ENCODE assay signal across 30 cellular contexts in the genomic region with DNA sequence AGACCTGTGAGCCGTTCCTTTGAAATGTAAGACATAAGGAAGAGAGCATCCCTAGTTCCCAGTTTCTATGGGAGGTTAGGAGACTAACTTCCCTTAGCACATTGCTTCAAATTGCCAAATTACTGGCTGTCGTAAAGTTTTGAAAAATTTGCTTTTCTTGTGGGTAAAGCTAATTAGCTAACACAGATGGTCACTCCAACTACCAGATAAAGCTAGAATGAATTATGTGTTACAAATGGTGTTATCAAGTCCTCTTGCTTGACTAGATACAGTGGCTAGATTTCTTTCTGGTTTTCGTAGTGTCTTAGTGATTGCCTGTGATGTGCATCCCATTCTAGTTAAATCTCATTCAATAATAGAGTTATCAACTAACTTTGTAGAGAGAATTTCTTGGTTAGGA.
"Had no signal": no experiment of that assay in that cellular context is flagged by ENCODE, and none has a peak within 500 bp of the region (broad histone marks: within the 10 kb centered on the region; RNA-seq: fewer than 3 reads in every experiment).

No MANE protein-coding gene starts in this region.

- H3K36me3 ChIP-seq: ascending aorta, cardiac muscle cell had no signal

- DNase-seq: activated CD4-positive, alpha-beta memory T cell treated with anti-CD3 and anti-CD28 coated beads, Interleukin-2, amount 10 ng/mL, durations not matched to agents 7 days and 5 days; activated CD4-positive, alpha-beta T cell treated with anti-CD3 and anti-CD28 coated beads for 1 hour; activated CD4-positive, alpha-beta T cell treated with anti-CD3 and anti-CD28 coated beads for 36 hours; activated CD4-positive, alpha-beta T cell treated with anti-CD3 and anti-CD28 coated beads for 48 hours; activated CD4-positive, alpha-beta T cell treated with anti-CD3 and anti-CD28 coated beads, Interleukin-2, amount 10 ng/mL, durations not matched to agents 7 days and 5 days; activated CD4-positive, alpha-beta T cell treated with anti-CD3 and anti-CD28 coated beads, Interleukin-2, amount 50 U/mL, for 48 hours; activated CD4-positive, CD25-positive, alpha-beta regulatory T cell; activated CD8-positive, alpha-beta memory T cell treated with anti-CD3 and anti-CD28 coated beads for 24 hours; activated CD8-positive, alpha-beta memory T cell treated with anti-CD3 and anti-CD28 coated beads, Interleukin-2, amount 10 ng/mL, durations not matched to agents 7 days and 5 days; activated CD8-positive, alpha-beta memory T cell treated with anti-CD3 and anti-CD28 coated beads, Interleukin-2, amount 50 U/mL, for 48 hours; activated CD8-positive, alpha-beta T cell treated with anti-CD3 and anti-CD28 coated beads, Interleukin-2, amount 10 ng/mL, durations not matched to agents 7 days and 5 days; activated effector memory CD4-positive, alpha-beta T cell treated with Interleukin-2 at 50 U/mL for 16 hours; activated gamma-delta T cell; activated naive CD4-positive, alpha-beta T cell treated with anti-CD3 and anti-CD28 coated beads, Interleukin-2, amount 10 ng/mL, durations not matched to agents 7 days and 5 days; activated naive CD4-positive, alpha-beta T cell treated with Interleukin-2 at 50 U/mL for 16 hours; activated naive CD8-positive, alpha-beta T cell treated with anti-CD3 and anti-CD28 coated beads, Interleukin-2, amount 10 ng/mL, durations not matched to agents 7 days and 5 days; activated naive CD8-positive, alpha-beta T cell treated with anti-CD3 and anti-CD28 coated beads, Interleukin-2, amount 50 U/mL, for 24 hours; activated T-cell treated with anti-CD3 and anti-CD28 coated beads, Interleukin-2, amount 50 U/mL, for 24 hours; activated T-cell treated with anti-CD3 and anti-CD28 coated beads, Interleukin-2, amount 50 U/mL, for 48 hours; amygdala; anterior cingulate cortex; caudate nucleus; T-helper 2 cell; T-helper 9 cell had no signal

- ATAC-seq: activated CD4-positive, alpha-beta T cell treated with anti-CD3 and anti-CD28 coated beads for 36 hours; activated CD4-positive, CD25-positive, alpha-beta regulatory T cell treated with anti-CD3 and anti-CD28 coated beads, Interleukin-2, amount 50 U/mL, for 24 hours; activated CD8-positive, alpha-beta memory T cell treated with anti-CD3 and anti-CD28 coated beads, Interleukin-2, amount 10 ng/mL, durations not matched to agents 7 days and 5 days; activated CD8-positive, alpha-beta T cell treated with anti-CD3 and anti-CD28 coated beads, Interleukin-2, amount 10 ng/mL, durations not matched to agents 7 days and 5 days; activated naive CD8-positive, alpha-beta T cell treated with anti-CD3 and anti-CD28 coated beads, Interleukin-2, amount 50 U/mL, for 24 hours had no signal

- H3K27ac ChIP-seq: ascending aorta, cardiac muscle cell, VCaP had no signal

- H3K4me3 ChIP-seq: ascending aorta, cardiac muscle cell had no signal

- H3K4me1 ChIP-seq: ascending aorta had no signal

- H3K9me3 ChIP-seq: ascending aorta had no signal

- H3K27me3 ChIP-seq: ascending aorta, cardiac muscle cell had no signal

- FAIRE-seq: bronchial epithelial cell, TTC549 had no signal
